Comparison of ENCODE assay signal across 20 cellular contexts in the genomic region with DNA sequence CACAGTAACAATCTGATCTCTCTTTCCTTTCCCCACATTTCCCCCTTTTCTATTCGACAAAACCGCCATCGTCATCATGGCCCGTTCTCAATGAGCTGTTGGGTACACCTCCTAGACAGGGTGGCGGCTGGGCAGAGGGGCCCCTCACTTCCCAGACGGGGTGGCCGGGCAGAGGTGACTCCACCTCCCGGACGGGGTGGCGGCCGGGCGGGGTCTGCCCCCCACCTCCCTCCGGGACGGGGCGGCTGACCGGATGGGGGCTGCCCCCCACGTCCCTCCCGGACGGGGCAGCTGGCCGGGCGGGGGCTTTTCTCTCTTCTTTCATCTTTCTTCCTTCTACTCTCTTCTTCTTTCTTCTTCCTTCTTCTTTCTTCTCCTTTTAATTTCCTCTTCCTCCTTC. TPM values are rescaled to one million over a fixed set of nuclear protein-coding genes. Genes with fewer than 3 reads are reported as not detected.
DNase-seq lines count a peak whose midpoint lies in the region; ATAC-seq and TF ChIP-seq lines count a peak whose summit lies in the region.
"Had no signal": no experiment of that assay in that cellular context is flagged by ENCODE, and none has a peak within 500 bp of the region (broad histone marks: within the 10 kb centered on the region; RNA-seq: fewer than 3 reads in every experiment).

No MANE protein-coding gene starts in this region.

- peaks cover 4% of the 10 kb centered on the region for H3K36me3 Mint-ChIP-seq in activated naive CD4-positive, alpha-beta T cell treated with anti-CD3 and anti-CD28 coated beads, Interleukin-2, amount 10 ng/mL, durations not matched to agents 7 days and 5 days
- H3K36me3 Mint-ChIP-seq in GM23338 (ENCODE audit: low read depth) = peaks cover 4% of the 10 kb centered on the region; the same call in 2 of the 3 replicates
- H3K36me3 Mint-ChIP-seq in dendritic cell treated with granulocyte-macrophage colony-stimulating factor and Interleukin-4, amounts not matched to agents 40 ng/mL and 50 ng/mL, for 4 days (ENCODE audit: low read depth) = peaks cover 7% of the 10 kb centered on the region

- H2AFZ ChIP-seq in GM23338 = peak overlapping the region; percentile 96
- H2AFZ ChIP-seq in smooth muscle cell (ENCODE audit: low read depth) = peak overlapping the region; percentile 97

- ATAC-seq in GM23338 (no peak), left colon (no peak)
- ATAC-seq: mucosa of descending colon had no signal

- H3K9ac ChIP-seq in smooth muscle cell (ENCODE audit: low read depth) = no peak overlapping the region

- no peak for TF ChIP-seq POLR2A in sigmoid colon (IDR thresholded peaks at IDR 0.05)

- CTCF ChIA-PET in activated naive CD4-positive, alpha-beta T cell treated with anti-CD3 and anti-CD28 coated beads, Interleukin-2, amount 10 ng/mL, durations not matched to agents 7 days and 5 days (lab: Charles Lee) = no interaction called here

- intact Hi-C loops in dendritic cell treated with granulocyte-macrophage colony-stimulating factor and Interleukin-4, amounts not matched to agents 40 ng/mL and 50 ng/mL, for 4 days (cut with micrococcal nuclease) = loop anchor here (5.0 kb wide), 2 partner anchors 73 to 517 kb away; partner anchors contain the start of genes ARHGAP5 and GPR33
- intact Hi-C loops in sigmoid colon (cut with DNase I) (loop anchor here (5.0 kb wide), 5 partner anchors 103 to 642 kb away; partner anchors contain the start of genes ARHGAP5, DTD2, HEATR5A and RNU6-7), left colon (cut with DNase I, micrococcal nuclease) (no loop called here)

- H3F3A ChIP-seq in GM23338 (replicated peaks; ENCODE audit: low read depth) = no peaks in the 10 kb centered on the region
- no peaks in the 10 kb centered on the region for H3F3A ChIP-seq in smooth muscle cell (ENCODE audit: low read depth)

- H3K9me3 ChIP-seq in smooth muscle cell (replicated peaks; ENCODE audit: low read depth) (no peaks in the 10 kb centered on the region), sigmoid colon (no peaks in the 10 kb centered on the region)
- H3K9me3 ChIP-seq: ascending aorta, left ventricle myocardium inferior, mucosa of descending colon had no signal

- no peaks in the 10 kb centered on the region for H3K36me3 ChIP-seq in GM23338 (ENCODE audit: insufficient read depth)
- H3K36me3 ChIP-seq in smooth muscle cell (ENCODE audit: low read depth) = no peaks in the 10 kb centered on the region
- no peaks in the 10 kb centered on the region for H3K36me3 ChIP-seq in sigmoid colon
- H3K36me3 ChIP-seq: ascending aorta, left ventricle myocardium inferior had no signal

- H3K27me3 Mint-ChIP-seq in activated naive CD4-positive, alpha-beta T cell treated with anti-CD3 and anti-CD28 coated beads, Interleukin-2, amount 10 ng/mL, durations not matched to agents 7 days and 5 days = peaks cover 4% of the 10 kb centered on the region
- H3K27me3 Mint-ChIP-seq in GM23338 (ENCODE audit: insufficient read depth, low read depth, poor library complexity) = peaks cover 10% of the 10 kb centered on the region
- peaks cover 9% of the 10 kb centered on the region for H3K27me3 Mint-ChIP-seq in dendritic cell treated with granulocyte-macrophage colony-stimulating factor and Interleukin-4, amounts not matched to agents 40 ng/mL and 50 ng/mL, for 4 days

- H3K4me3 ChIP-seq in GM23338 (no peak overlapping the region), smooth muscle cell (no peak overlapping the region), sigmoid colon (no peak overlapping the region)
- H3K4me3 ChIP-seq: mucosa of descending colon had no signal

- peaks cover 23% of the 10 kb centered on the region for H3K4me1 Mint-ChIP-seq in activated naive CD4-positive, alpha-beta T cell treated with anti-CD3 and anti-CD28 coated beads, Interleukin-2, amount 10 ng/mL, durations not matched to agents 7 days and 5 days
- H3K4me1 Mint-ChIP-seq in GM23338 = peaks cover 5% of the 10 kb centered on the region; the same call in 2 of the 3 replicates
- H3K4me1 Mint-ChIP-seq in dendritic cell treated with granulocyte-macrophage colony-stimulating factor and Interleukin-4, amounts not matched to agents 40 ng/mL and 50 ng/mL, for 4 days (ENCODE audit: low read depth) = peaks cover 17% of the 10 kb centered on the region

- no peak overlapping the region for H3K27ac ChIP-seq in GM23338 (ENCODE audit: low read depth)
- no peak overlapping the region for H3K27ac ChIP-seq in smooth muscle cell (ENCODE audit: low read depth)
- no peak overlapping the region for H3K27ac ChIP-seq in sigmoid colon

- H3K4me3 Mint-ChIP-seq in activated naive CD4-positive, alpha-beta T cell treated with anti-CD3 and anti-CD28 coated beads, Interleukin-2, amount 10 ng/mL, durations not matched to agents 7 days and 5 days = no peak overlapping the region
- no peak overlapping the region for H3K4me3 Mint-ChIP-seq in GM23338
- H3K4me3 Mint-ChIP-seq in dendritic cell treated with granulocyte-macrophage colony-stimulating factor and Interleukin-4, amounts not matched to agents 40 ng/mL and 50 ng/mL, for 4 days = no peak overlapping the region

- TF ChIP-seq EP300 in sigmoid colon (IDR thresholded peaks at IDR 0.05) = no peak

- H3K27ac Mint-ChIP-seq in activated naive CD4-positive, alpha-beta T cell treated with anti-CD3 and anti-CD28 coated beads, Interleukin-2, amount 10 ng/mL, durations not matched to agents 7 days and 5 days = peak overlapping the region; percentile 10
- H3K27ac Mint-ChIP-seq in GM23338 = no peak overlapping the region
- H3K27ac Mint-ChIP-seq in dendritic cell treated with granulocyte-macrophage colony-stimulating factor and Interleukin-4, amounts not matched to agents 40 ng/mL and 50 ng/mL, for 4 days = peak overlapping the region; percentile 94

- WGBS in smooth muscle cell (ENCODE audit: low lambda C conversion rate) = 97% methylated on average over 19 of the region's 21 CpGs
- WGBS in sigmoid colon, 2 donors = 93 to 95% methylated on average over 21 of the region's 21 CpGs

- H3K27me3 ChIP-seq in GM23338 (ENCODE audit: insufficient read depth) (no peaks in the 10 kb centered on the region), smooth muscle cell (ENCODE audit: low read depth) (peaks cover 3% of the 10 kb centered on the region), sigmoid colon (no peaks in the 10 kb centered on the region)
- H3K27me3 ChIP-seq: ascending aorta had no signal

- H3K4me2 ChIP-seq in GM23338 (no peak overlapping the region), smooth muscle cell (no peak overlapping the region)

- DNase-seq in activated naive CD4-positive, alpha-beta T cell treated with anti-CD3 and anti-CD28 coated beads, Interleukin-2, amount 10 ng/mL, durations not matched to agents 7 days and 5 days = no peak
- DNase-seq in activated naive CD4-positive, alpha-beta T cell treated with anti-CD3 and anti-CD28 coated beads, Interleukin-2, amount 50 U/mL, for 16 hours = no peak
- DNase-seq in GM23338 (ENCODE audit: low spot score) (no peak), smooth muscle cell (lab: John Stamatoyannopoulos, UW; ENCODE audit: unreplicated experiment) (no peak), sigmoid colon (no peak), left colon (no peak), SKM-1 treated with dmso at 0.1 percent for 144 hours (lab: John Stamatoyannopoulos, UW; ENCODE audit: unreplicated experiment) (no peak)
- DNase-seq: activated CD4-positive, CD25-positive, alpha-beta regulatory T cell treated with anti-CD3 and anti-CD28 coated beads, Interleukin-2, amount 50 U/mL, for 72 hours; activated naive CD4-positive, alpha-beta T cell treated with anti-CD3 and anti-CD28 coated beads for 36 hours; activated T-cell treated with anti-CD3 and anti-CD28 coated beads, Interleukin-2, amount 50 U/mL, for 1 hour; central memory CD4-positive, alpha-beta T cell; KBM-7; left ventricle myocardium inferior; NCI-H1694; NCI-H2171; NCI-H524 treated with DMSO at 0.1 percent for 48 hours; substantia nigra had no signal

- H4K20me1 ChIP-seq in GM23338 (replicated peaks; ENCODE audit: insufficient read depth) (no peaks in the 10 kb centered on the region), smooth muscle cell (ENCODE audit: low read depth) (no peaks in the 10 kb centered on the region)

- peaks cover 5% of the 10 kb centered on the region for H3K4me1 ChIP-seq in GM23338 (ENCODE audit: insufficient read depth)
- H3K4me1 ChIP-seq in smooth muscle cell (ENCODE audit: low read depth) = peaks cover 9% of the 10 kb centered on the region
- H3K4me1 ChIP-seq in sigmoid colon = peaks cover 0 to 7% (median 3%) of the 10 kb centered on the region in 4 donors

- no peaks in the 10 kb centered on the region for H3K9me3 Mint-ChIP-seq in activated naive CD4-positive, alpha-beta T cell treated with anti-CD3 and anti-CD28 coated beads, Interleukin-2, amount 10 ng/mL, durations not matched to agents 7 days and 5 days
- peaks cover 6% of the 10 kb centered on the region; the same call in 1 of the 3 replicates for H3K9me3 Mint-ChIP-seq in GM23338
- no peaks in the 10 kb centered on the region for H3K9me3 Mint-ChIP-seq in dendritic cell treated with granulocyte-macrophage colony-stimulating factor and Interleukin-4, amounts not matched to agents 40 ng/mL and 50 ng/mL, for 4 days
- H3K9me3 Mint-ChIP-seq: activated naive CD4-positive, alpha-beta T cell treated with anti-CD3 and anti-CD28 coated beads for 36 hours had no signal

- TF ChIP-seq CTCF in GM23338 (conservative IDR thresholded peaks at IDR 0.05; ENCODE audit: low read depth in 2 of 2) (no peak), smooth muscle cell (IDR thresholded peaks at IDR 0.05; ENCODE audit: borderline replicate concordance, insufficient read depth, poor library complexity, severe bottlenecking) (no peak), sigmoid colon (IDR thresholded peaks at IDR 0.05) (no peak)

- no peaks in the 10 kb centered on the region for H3K9me2 ChIP-seq in GM23338 (ENCODE audit: insufficient read depth)

- H3K79me2 ChIP-seq in GM23338 (replicated peaks; ENCODE audit: insufficient read depth) (no peaks in the 10 kb centered on the region), smooth muscle cell (ENCODE audit: low read depth) (peaks cover 6% of the 10 kb centered on the region)

TF ChIP-seq in GM23338, 12 proteins besides CTCF, POLR2A, EP300 and RAD21 (continues in another document):
- TF ChIP-seq CREB1 (CRISPR knock-in tag; IDR thresholded peaks at IDR 0.05; ENCODE audit: low read depth) = no peak

RNA-seq across cellular contexts. Expression of gene NUBPL, which starts 1.3 kb away (rescaled TPM):
- 20.7 and 21.4 TPM in 2 replicates for total RNA-seq in GM23338 (2014; rRNA removed; shearing (Covaris generic))
- polyA plus RNA-seq in GM23338 (2016; fragmentation: Nextera tagmentation; extraction: Ambion mirVana) (6.0 and 6.1 TPM in 2 replicates), smooth muscle cell (11.7 and 15.1 TPM in 2 replicates), sigmoid colon (1 to 10 TPM; 5.3 to 6.0 (median 5.6) TPM)
- total RNA-seq in smooth muscle cell (9.1 and 11.5 TPM in 2 replicates), sigmoid colon (10 to 100 TPM in 3 of 4 donors, 1 to 10 TPM in 1; 9.2 to 15.5 (median 13.2) TPM), left colon (10 to 100 TPM; 12.3 to 13.5 TPM)

Comparison
In these comparisons a context has a peak if more than half of its experiments do, and no peak if none do; other contexts are left out.
1. intact Hi-C loops: an anchor here in dendritic cell treated with granulocyte-macrophage colony-stimulating factor and Interleukin-4, amounts not matched to agents 40 ng/mL and 50 ng/mL, for 4 days (5.0 kb wide) and sigmoid colon (5.0 kb wide); none called in left colon.